9 cellular contexts compared by ENCODE assay signal in genomic region chr1:205488074-205488723, GRCh38. TPM values are rescaled to one million over a fixed set of nuclear protein-coding genes. Genes with fewer than 3 reads are reported as not detected.
DNase-seq lines count a peak whose midpoint lies in the region; ATAC-seq, FAIRE-seq and TF ChIP-seq lines count a peak whose summit lies in the region.
"Had no signal": no experiment of that assay in that cellular context is flagged by ENCODE, and none has a peak within 500 bp of the region (broad histone marks: within the 10 kb centered on the region; RNA-seq: fewer than 3 reads in every experiment).

No MANE protein-coding gene starts in this region.

- no peaks in the 10 kb centered on the region for H3F3A ChIP-seq in MM.1S (ENCODE audit: insufficient read depth, low read length)

- ATAC-seq in heart left ventricle: peak; percentile 56 to 82 (median 74)
- no peak for ATAC-seq in HG03565 (IDR thresholded peaks at IDR 0.05; ENCODE audit: unreplicated experiment)

- H3K4me3 ChIP-seq in MM.1S (ENCODE audit: low read length): no peak overlapping the region
- no peak overlapping the region for H3K4me3 ChIP-seq in adrenal gland
- no peak overlapping the region for H3K4me3 ChIP-seq in heart left ventricle

- H3K27ac ChIP-seq in MM.1S (ENCODE audit: low read length): no peak overlapping the region
- H3K27ac ChIP-seq in adrenal gland: no peak overlapping the region
- no peak overlapping the region for H3K27ac ChIP-seq in heart left ventricle

- no peak for TF ChIP-seq POLR2A in adrenal gland (IDR thresholded peaks at IDR 0.05)
- no peak for TF ChIP-seq POLR2A in heart left ventricle (IDR thresholded peaks at IDR 0.05)

- no peak overlapping the region for H2AFZ ChIP-seq in MM.1S (ENCODE audit: low read length)

- no peaks in the 10 kb centered on the region for H3K4me1 ChIP-seq in MM.1S (ENCODE audit: low read length)
- H3K4me1 ChIP-seq in adrenal gland (replicated peaks in 1 of 2): peaks cover 0 to 4% of the 10 kb centered on the region in 2 donors
- H3K4me1 ChIP-seq in heart left ventricle: peaks cover 8 to 21% (median 16%) of the 10 kb centered on the region in 12 donors

- intact Hi-C loops in adrenal gland (cut with DNase I) (loop anchor here (5.0 kb wide), 3 partner anchors 34 to 151 kb away; no protein-coding TSS in a partner anchor), heart left ventricle (cut with DNase I) (loop anchor here (1.0 to 10.0 kb wide), 11 partner anchors 36 to 213 kb away; partner anchors contain the start of genes ELK4 (in 2 of the 10) and KLHDC8A (in 1 of the 10))

- H3K9ac ChIP-seq in MM.1S (ENCODE audit: low read length): no peak overlapping the region

- H3K4me2 ChIP-seq in MM.1S (ENCODE audit: low read depth, low read length): no peak overlapping the region

- no peak for FAIRE-seq in RCC 7860 (lab: Jason Lieb, UNC)
- FAIRE-seq: A204.1 had no signal

- H3K36me3 ChIP-seq in MM.1S (replicated peaks; ENCODE audit: insufficient read depth, low read length): no peaks in the 10 kb centered on the region
- no peaks in the 10 kb centered on the region for H3K36me3 ChIP-seq in adrenal gland (replicated peaks in 1 of 2)
- no peaks in the 10 kb centered on the region for H3K36me3 ChIP-seq in heart left ventricle

- peak; percentile 51 for DNase-seq in NCI-H2171 treated with DMSO at 0.1 percent for 48 hours (lab: John Stamatoyannopoulos, UW)
- no peak for DNase-seq in NCI-H2171 (lab: John Stamatoyannopoulos, UW)
- DNase-seq in MM.1S: peak; percentile 72
- peak; percentile 42 for DNase-seq in RCC 7860 (ENCODE audit: low spot score)
- DNase-seq in adrenal gland: peak; percentile 61 to 75 (median 67)
- peak in 4 of 5 donors; percentile 51 to 70 (median 62) for DNase-seq in heart left ventricle
- DNase-seq in pulmonary artery endothelial cell (ENCODE audit: low read depth, low spot score): peak; percentile 8

- H3K9me2 ChIP-seq in MM.1S (replicated peaks; ENCODE audit: insufficient read depth, low read length): no peaks in the 10 kb centered on the region

- no peaks in the 10 kb centered on the region for H3K9me3 ChIP-seq in MM.1S (replicated peaks; ENCODE audit: insufficient read depth, low read length)
- H3K9me3 ChIP-seq in adrenal gland (replicated peaks in 1 of 3): no peaks in the 10 kb centered on the region
- H3K9me3 ChIP-seq in heart left ventricle: no peaks in the 10 kb centered on the region

- H4K20me1 ChIP-seq in MM.1S (ENCODE audit: insufficient read depth, low read length): no peaks in the 10 kb centered on the region

- H3K79me2 ChIP-seq in MM.1S (ENCODE audit: low read length): no peaks in the 10 kb centered on the region

- 32 to 42% (median 36%) methylated on average over 7 to 9 of the region's 9 CpGs for WGBS in adrenal gland, 4 donors
- WGBS in heart left ventricle, 4 donors: 37 to 40% (median 39%) methylated on average over 9 of the region's 9 CpGs

- TF ChIP-seq CTCF in MM.1S (IDR thresholded peaks at IDR 0.05; ENCODE audit: low read length) (peak; percentile 95), adrenal gland (IDR thresholded peaks at IDR 0.05) (peak; percentile 72 to 90 (median 80)), heart left ventricle (IDR thresholded peaks at IDR 0.05) (peak; percentile 81 to 93 (median 86))

- H3K27me3 ChIP-seq in MM.1S (replicated peaks; ENCODE audit: insufficient read depth, low read length) (peaks cover 64% of the 10 kb centered on the region), adrenal gland (no peaks in the 10 kb centered on the region), heart left ventricle (peaks cover 0 to 12% (median 0%) of the 10 kb centered on the region in 9 donors)

RNA-seq across cellular contexts. Expression of gene CDK18, which starts 16.3 kb away (rescaled TPM):
- total RNA-seq in adrenal gland: 10 to 100 TPM in 7 of 8 donors, 1 to 10 TPM in 1; 8.6 to 31.3 (median 19.2) TPM
- polyA plus RNA-seq in adrenal gland: 10 to 100 TPM in 2 of 3 donors, 1 to 10 TPM in 1; 4.0 to 52.0 (median 14.7) TPM
- total RNA-seq in heart left ventricle: 100 to 1,000 TPM; 106 to 198 (median 141) TPM
- polyA plus RNA-seq in heart left ventricle: 100 to 1,000 TPM in 1 of 2 donors, 10 to 100 TPM in 1; 62.5 to 147 TPM
- total RNA-seq in pulmonary artery endothelial cell: 0.18 TPM in 1 of 2 replicates, not detected in the other

RNA-seq across cellular contexts. Expression of gene BLACAT1, which starts 32.4 kb away (rescaled TPM):
- total RNA-seq in adrenal gland: not detected
- under 1 TPM; 0.03 to 0.08 (median 0.05) TPM for polyA plus RNA-seq in adrenal gland
- total RNA-seq in heart left ventricle: under 1 TPM in 1 of 9 donors, not detected in 8; 0.27 TPM
- not detected for polyA plus RNA-seq in heart left ventricle
- total RNA-seq in pulmonary artery endothelial cell: not detected in 2 replicates
